In the genomic region with DNA sequence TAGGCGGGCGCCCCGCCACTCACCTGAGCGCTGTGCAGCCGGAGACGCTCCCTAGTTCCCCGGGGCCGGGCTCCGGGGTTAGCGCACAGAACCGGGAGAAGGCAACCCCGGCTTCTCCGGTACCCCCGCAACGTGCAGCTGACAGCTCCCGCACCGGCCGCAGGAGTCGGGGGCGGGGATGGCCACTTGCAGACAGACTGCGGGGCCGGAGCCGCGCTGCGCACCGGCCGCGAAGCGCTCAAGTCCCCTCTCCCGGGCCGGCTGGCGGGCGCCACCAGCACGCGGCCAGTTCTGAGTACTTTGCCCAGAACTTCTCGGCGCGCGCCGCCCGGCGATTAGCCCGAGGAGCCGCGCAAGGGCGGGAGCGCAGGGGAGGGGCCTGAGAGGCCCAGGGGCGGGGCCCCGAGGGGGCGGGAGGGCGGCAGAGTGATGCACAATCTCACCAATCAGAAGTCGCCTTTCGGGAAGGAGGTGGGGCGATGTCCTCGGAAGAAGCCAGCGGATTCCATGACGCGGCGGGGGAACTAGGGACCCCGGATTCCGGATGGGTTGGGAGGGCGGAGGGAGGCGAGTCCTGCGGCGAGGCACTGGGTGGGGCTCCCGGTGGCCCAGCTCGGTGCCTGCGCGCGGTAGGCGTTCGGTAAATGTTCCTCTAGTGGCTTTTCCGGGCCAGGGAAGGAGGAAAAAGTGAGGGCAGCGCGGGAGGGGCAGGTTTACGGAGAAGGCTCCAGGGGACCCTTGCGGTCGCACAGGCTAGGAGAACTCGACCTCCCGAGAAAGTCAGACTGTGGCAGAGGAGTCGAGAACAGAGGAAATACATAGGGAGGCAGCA, we compare ENCODE assay signal across 8 cellular contexts. TPM values are rescaled to one million over a fixed set of nuclear protein-coding genes. Genes with fewer than 3 reads are reported as not detected.
A peak's percentile ranks its signal among the peaks of the same experiment; 100 is the strongest.
DNase-seq lines count a peak whose midpoint lies in the region; ATAC-seq and TF ChIP-seq lines count a peak whose summit lies in the region.

A gene with protein sequence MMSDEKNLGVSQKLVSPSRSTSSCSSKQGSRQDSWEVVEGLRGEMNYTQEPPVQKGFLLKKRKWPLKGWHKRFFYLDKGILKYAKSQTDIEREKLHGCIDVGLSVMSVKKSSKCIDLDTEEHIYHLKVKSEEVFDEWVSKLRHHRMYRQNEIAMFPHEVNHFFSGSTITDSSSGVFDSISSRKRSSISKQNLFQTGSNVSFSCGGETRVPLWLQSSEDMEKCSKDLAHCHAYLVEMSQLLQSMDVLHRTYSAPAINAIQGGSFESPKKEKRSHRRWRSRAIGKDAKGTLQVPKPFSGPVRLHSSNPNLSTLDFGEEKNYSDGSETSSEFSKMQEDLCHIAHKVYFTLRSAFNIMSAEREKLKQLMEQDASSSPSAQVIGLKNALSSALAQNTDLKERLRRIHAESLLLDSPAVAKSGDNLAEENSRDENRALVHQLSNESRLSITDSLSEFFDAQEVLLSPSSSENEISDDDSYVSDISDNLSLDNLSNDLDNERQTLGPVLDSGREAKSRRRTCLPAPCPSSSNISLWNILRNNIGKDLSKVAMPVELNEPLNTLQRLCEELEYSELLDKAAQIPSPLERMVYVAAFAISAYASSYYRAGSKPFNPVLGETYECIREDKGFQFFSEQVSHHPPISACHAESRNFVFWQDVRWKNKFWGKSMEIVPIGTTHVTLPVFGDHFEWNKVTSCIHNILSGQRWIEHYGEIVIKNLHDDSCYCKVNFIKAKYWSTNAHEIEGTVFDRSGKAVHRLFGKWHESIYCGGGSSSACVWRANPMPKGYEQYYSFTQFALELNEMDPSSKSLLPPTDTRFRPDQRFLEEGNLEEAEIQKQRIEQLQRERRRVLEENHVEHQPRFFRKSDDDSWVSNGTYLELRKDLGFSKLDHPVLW (minus strand): TSS at position 316 of the 832 bp plus-strand sequence. CDS start 87,706 bp downstream, outside the sequence.

- H3K27me3 ChIP-seq in CD4-positive, alpha-beta T cell (ENCODE audit: control insufficient read depth, insufficient read depth, low read length): no peaks in the 10 kb centered on the region

- DNase-seq in CD4-positive, alpha-beta T cell: peak; percentile 90 to 97 (median 92)
- DNase-seq in NCI-H82 treated with DMSO at 0.1 percent for 48 hours (lab: John Stamatoyannopoulos, UW; ENCODE audit: unreplicated experiment) (peak; percentile 76), medulla oblongata (ENCODE audit: extremely low spot score) (peak; percentile 98)
- peak; percentile 97 for DNase-seq in activated CD8-positive, alpha-beta T cell treated with anti-CD3 and anti-CD28 coated beads, Interleukin-2, amount 10 ng/mL, durations not matched to agents 7 days and 5 days
- DNase-seq in effector CD4-positive, alpha-beta T cell: peak; percentile 93
- DNase-seq in stimulated activated CD4-positive, alpha-beta T cell treated with anti-CD3 and anti-CD28 coated beads, TNF-alpha, amount 100 ng/mL, for 48 hours (ENCODE audit: low read depth in 3 of 3): peak; percentile 90 to 92 (median 91)

- POLR2A ChIA-PET in CD4-positive, alpha-beta T cell (lab: Charles Lee): interaction anchor here (0.7 to 7.3 kb wide), 28 partner anchors 8 to 1220 kb away, joined by 3 to 86 read pairs (median 5); a partner anchor contains a TSS
- POLR2A ChIA-PET in activated CD8-positive, alpha-beta T cell treated with anti-CD3 and anti-CD28 coated beads, Interleukin-2, amount 10 ng/mL, durations not matched to agents 7 days and 5 days (lab: Charles Lee): interaction anchor here (0.7 to 4.6 kb wide), 20 partner anchors 9 to 180 kb away, joined by 3 to 51 read pairs (median 4); a partner anchor contains a TSS

- H3K4me3 Mint-ChIP-seq in CD4-positive, alpha-beta T cell: peak within 1 kb of the TSS; percentile 98
- peak within 1 kb of the TSS; percentile 95 for H3K4me3 Mint-ChIP-seq in activated CD8-positive, alpha-beta T cell treated with anti-CD3 and anti-CD28 coated beads, Interleukin-2, amount 10 ng/mL, durations not matched to agents 7 days and 5 days

- no peaks in the 10 kb centered on the region for H3K9me3 Mint-ChIP-seq in CD4-positive, alpha-beta T cell
- no peaks in the 10 kb centered on the region for H3K9me3 Mint-ChIP-seq in activated CD8-positive, alpha-beta T cell treated with anti-CD3 and anti-CD28 coated beads, Interleukin-2, amount 10 ng/mL, durations not matched to agents 7 days and 5 days (ENCODE audit: insufficient read depth)

- H3K36me3 Mint-ChIP-seq in CD4-positive, alpha-beta T cell (ENCODE audit: low read depth): peaks cover 24% of the 10 kb centered on the region
- peaks cover 35% of the 10 kb centered on the region for H3K36me3 Mint-ChIP-seq in activated CD8-positive, alpha-beta T cell treated with anti-CD3 and anti-CD28 coated beads, Interleukin-2, amount 10 ng/mL, durations not matched to agents 7 days and 5 days (ENCODE audit: low read depth)

- H3K27ac Mint-ChIP-seq in CD4-positive, alpha-beta T cell: peak within 1 kb of the TSS; percentile 86
- H3K27ac Mint-ChIP-seq in activated CD8-positive, alpha-beta T cell treated with anti-CD3 and anti-CD28 coated beads, Interleukin-2, amount 10 ng/mL, durations not matched to agents 7 days and 5 days: peak within 1 kb of the TSS; percentile 97

- peak; percentile 6 for TF ChIP-seq CTCF in CD4-positive, alpha-beta T cell (IDR thresholded peaks at IDR 0.05)

- CTCF ChIA-PET in CD4-positive, alpha-beta T cell (lab: Charles Lee): interaction anchor here (0.7 to 4.2 kb wide), 17 partner anchors 20 to 168 kb away, joined by 3 to 23 read pairs (median 4); no protein-coding TSS in a partner anchor
- CTCF ChIA-PET in activated CD8-positive, alpha-beta T cell treated with anti-CD3 and anti-CD28 coated beads, Interleukin-2, amount 10 ng/mL, durations not matched to agents 7 days and 5 days (lab: Charles Lee): interaction anchor here (0.6 to 11.1 kb wide), 35 partner anchors 7 to 168 kb away, joined by 3 to 132 read pairs (median 5); no protein-coding TSS in a partner anchor

- intact Hi-C loops in CD4-positive, alpha-beta T cell (cut with DNase I, micrococcal nuclease): loop anchor here (1.0 to 5.0 kb wide), 9 partner anchors 49 to 408 kb away; a partner anchor contains a TSS

- H3K4me1 Mint-ChIP-seq in CD4-positive, alpha-beta T cell (ENCODE audit: low read depth): peaks cover 65% of the 10 kb centered on the region
- H3K4me1 Mint-ChIP-seq in activated CD8-positive, alpha-beta T cell treated with anti-CD3 and anti-CD28 coated beads, Interleukin-2, amount 10 ng/mL, durations not matched to agents 7 days and 5 days (ENCODE audit: low read depth): peaks cover 68% of the 10 kb centered on the region

- H3K27ac ChIP-seq in CD4-positive, alpha-beta T cell (ENCODE audit: low read depth, low read length): peak within 1 kb of the TSS; percentile 71

- no peaks in the 10 kb centered on the region for H3K27me3 Mint-ChIP-seq in CD4-positive, alpha-beta T cell
- H3K27me3 Mint-ChIP-seq in activated CD8-positive, alpha-beta T cell treated with anti-CD3 and anti-CD28 coated beads, Interleukin-2, amount 10 ng/mL, durations not matched to agents 7 days and 5 days (ENCODE audit: low read depth): peaks cover 7% of the 10 kb centered on the region

- no peaks in the 10 kb centered on the region for H3K9me3 ChIP-seq in CD4-positive, alpha-beta T cell (ENCODE audit: control insufficient read depth, low read length)

- ATAC-seq in CD4-positive, alpha-beta T cell (ENCODE audit: poor library complexity): peak; percentile 80
- ATAC-seq in GM19438 (IDR thresholded peaks at IDR 0.05; ENCODE audit: low read depth, unreplicated experiment): peak; percentile 60
- ATAC-seq in HG03571 (IDR thresholded peaks at IDR 0.05; ENCODE audit: unreplicated experiment): peak; percentile 73
- ATAC-seq in activated CD8-positive, alpha-beta T cell treated with anti-CD3 and anti-CD28 coated beads, Interleukin-2, amount 10 ng/mL, durations not matched to agents 7 days and 5 days: peak; percentile 79

RNA-seq across cellular contexts. Expression of the gene that starts here (rescaled TPM):
- total RNA-seq in CD4-positive, alpha-beta T cell: 10 to 100 TPM; 25.4 to 25.9 TPM
- total RNA-seq in activated CD8-positive, alpha-beta T cell treated with anti-CD3 and anti-CD28 coated beads, Interleukin-2, amount 10 ng/mL, durations not matched to agents 7 days and 5 days: 10 to 100 TPM; 73.0 to 83.0 TPM

Comparison
In these comparisons a context has a peak if more than half of its experiments do, and no peak if none do; other contexts are left out.
1. Peak in every context shown above with its lines: DNase-seq, ATAC-seq and H3K27ac ChIP-seq.